8 cellular contexts compared by ENCODE assay signal in genomic region chr12:77010637-77011548, GRCh38. TPM values are rescaled to one million over a fixed set of nuclear protein-coding genes. Genes with fewer than 3 reads are reported as not detected.
DNase-seq lines count a peak whose midpoint lies in the region; ATAC-seq and TF ChIP-seq lines count a peak whose summit lies in the region.

No MANE protein-coding gene starts in this region.

- peaks cover 4% of the 10 kb centered on the region for H3K27me3 Mint-ChIP-seq in osteocyte (ENCODE audit: unreplicated experiment)

- ATAC-seq in foreskin keratinocyte = peak; percentile 90

- H3K4me3 ChIP-seq in MG63 (no peak overlapping the region), thyroid gland (replicated peaks in 1 of 3) (no peak overlapping the region)

- H3K4me1 Mint-ChIP-seq in osteocyte (ENCODE audit: unreplicated experiment) = peaks cover 9% of the 10 kb centered on the region

- TF ChIP-seq CTCF in GM10248 (IDR thresholded peaks at IDR 0.05; ENCODE audit: control extremely low read depth, extremely low read depth, low read depth, missing control alignments) (peak; percentile 83), RWPE1 (conservative IDR thresholded peaks at IDR 0.05; ENCODE audit: low read depth) (peak; percentile 96), foreskin keratinocyte (conservative IDR thresholded peaks at IDR 0.05) (peak; percentile 96), osteocyte (IDR thresholded peaks at IDR 0.05) (peak; percentile 99), thyroid gland (IDR thresholded peaks at IDR 0.05) (peak; percentile 63 to 89 (median 76))

- H3K27me3 ChIP-seq in MG63 (no peaks in the 10 kb centered on the region), foreskin keratinocyte (peaks cover under 1% of the 10 kb centered on the region), thyroid gland (no peaks in the 10 kb centered on the region)

- CTCF ChIA-PET in GM10248 (lab: Yijun Ruan, JAX) (interaction anchor here (0.7 to 4.6 kb wide), 56 partner anchors 10 to 1311 kb away, joined by 3 to 65 read pairs (median 4); no protein-coding TSS in a partner anchor), RWPE1 (lab: Yijun Ruan, JAX) (interaction anchor here (0.5 to 1.5 kb wide), 35 partner anchors 9 to 884 kb away, joined by 3 to 46 read pairs (median 4); no protein-coding TSS in a partner anchor)

- POLR2A ChIA-PET in GM10248 (lab: Yijun Ruan, JAX) = no interaction called here
- POLR2A ChIA-PET in RWPE1 (lab: Yijun Ruan, JAX; ENCODE audit: low non-redundant PET) = no interaction called here

- DNase-seq in GM10248 (ENCODE audit: extremely low spot score) (peak; percentile 72), HCEC 1CT (peak; percentile 71), MG63 (peak; percentile 64), RWPE1 (ENCODE audit: low spot score) (peak; percentile 74), foreskin keratinocyte (peak; percentile 18 to 49), osteocyte (ENCODE audit: extremely low spot score, unreplicated experiment) (peak; percentile 90), thyroid gland (peak; percentile 65 to 76)
- peak; percentile 31 for DNase-seq in activated T-helper 9 cell treated with anti-CD3 and anti-CD28 coated beads, Interleukin-2, amount 50 U/mL, for 16 hours (ENCODE audit: low read depth)

- H3K4me3 Mint-ChIP-seq in osteocyte (ENCODE audit: unreplicated experiment) = peak overlapping the region; percentile 61

- peaks cover 3% of the 10 kb centered on the region; the same call in 1 of the 2 replicates for H3K9me3 ChIP-seq in MG63
- H3K9me3 ChIP-seq in thyroid gland = no peaks in the 10 kb centered on the region

- no peak for TF ChIP-seq POLR2A in thyroid gland (IDR thresholded peaks at IDR 0.05)

- intact Hi-C loops in thyroid gland (cut with DNase I) = no loop called here

- H3K4me1 ChIP-seq in foreskin keratinocyte = no peaks in the 10 kb centered on the region
- no peaks in the 10 kb centered on the region for H3K4me1 ChIP-seq in thyroid gland

- no peak overlapping the region for H3K27ac Mint-ChIP-seq in osteocyte (ENCODE audit: unreplicated experiment)

- no peak overlapping the region for H3K27ac ChIP-seq in RWPE1
- no peak overlapping the region for H3K27ac ChIP-seq in foreskin keratinocyte
- H3K27ac ChIP-seq in thyroid gland = no peak overlapping the region

- no peaks in the 10 kb centered on the region for H3K36me3 ChIP-seq in MG63
- no peaks in the 10 kb centered on the region for H3K36me3 ChIP-seq in thyroid gland

- peaks cover 4% of the 10 kb centered on the region for H3K36me3 Mint-ChIP-seq in osteocyte (ENCODE audit: unreplicated experiment)

- no peaks in the 10 kb centered on the region for H3K9me3 Mint-ChIP-seq in osteocyte (ENCODE audit: unreplicated experiment)

- WGBS in thyroid gland, 2 donors = 4% methylated on average over 9 of the region's 9 CpGs

RNA-seq across cellular contexts. Expression of gene E2F7, which starts 54.5 kb away (rescaled TPM):
- total RNA-seq in MG63 (2014; rRNA removed; shearing (Covaris generic); ENCODE audit: low replicate concordance) = 2.4 and 2.5 TPM in 2 replicates
- total RNA-seq in foreskin keratinocyte (20.8 and 22.3 TPM in 2 replicates), osteocyte (2.6 and 3.0 TPM in 2 replicates), thyroid gland (1 to 10 TPM in 1 of 4 donors, not detected in 3; 4.6 TPM)
- 4.2 and 5.0 TPM in 2 replicates for polyA plus RNA-seq in foreskin keratinocyte

Comparison
In these comparisons a context has a peak if more than half of its experiments do, and no peak if none do; other contexts are left out.
1. DNase-seq: peak in every context shown above with its lines; median percentile 90 in osteocyte; 74 in RWPE1; 72 in GM10248; 71 in HCEC 1CT; 70 in thyroid gland; 64 in MG63; 34 in foreskin keratinocyte; 31 in activated T-helper 9 cell treated with anti-CD3 and anti-CD28 coated beads, Interleukin-2, amount 50 U/mL, for 16 hours.